1 cellular context compared by ENCODE assay signal in genomic region chr20:36804425-36804824, GRCh38.
TF ChIP-seq lines count a peak whose summit lies in the region.

No MANE protein-coding gene starts in this region.

TF ChIP-seq in HepG2, 621 proteins besides CTCF, POLR2A, EP300 and RAD21:
- peak; percentile 62; the same call in 1 of the 2 replicates for TF ChIP-seq ZMYM3 (CRISPR knock-in tag; IDR thresholded peaks at IDR 0.05)
- TF ChIP-seq SAP130 (CRISPR knock-in tag; IDR thresholded peaks at IDR 0.05; ENCODE audit: low read depth), result no peak
- TF ChIP-seq ZNF768 (CRISPR knock-in tag; IDR thresholded peaks at IDR 0.05), result peak; percentile 98
